In genomic region chr12:64665506-64665905, GRCh38 we compare ENCODE assay signal across 1 cellular context.
TF ChIP-seq lines count a peak whose summit lies in the region.

No MANE protein-coding gene starts in this region.

TF ChIP-seq in SK-N-SH treated with all-trans-retinoic acid at 6 μM for 48 hours, 23 proteins besides CTCF, POLR2A, EP300 and RAD21 (continued from another document):
- TF ChIP-seq CSRNP3 (CRISPR knock-in tag; IDR thresholded peaks at IDR 0.05) (no peak), ZFP30 (CRISPR knock-in tag; IDR thresholded peaks at IDR 0.05) (no peak), ISL1 (CRISPR knock-in tag; IDR thresholded peaks at IDR 0.05) (no peak), CSDC2 (CRISPR knock-in tag; IDR thresholded peaks at IDR 0.05) (no peak)
